Comparison of ENCODE assay signal across 24 cellular contexts in genomic region chr11:75173336-75173735, GRCh38.
"Had no signal": no experiment of that assay in that cellular context is flagged by ENCODE, and none has a peak within 500 bp of the region (broad histone marks: within the 10 kb centered on the region; RNA-seq: fewer than 3 reads in every experiment).

No MANE protein-coding gene starts in this region.

- H3K9me3 ChIP-seq: Peyer's patch, SJCRH30 had no signal

- H3K36me3 ChIP-seq: SJCRH30 had no signal

- H3K27ac Mint-ChIP-seq: IgD-negative memory B cell had no signal

- H3K27me3 Mint-ChIP-seq: IgD-negative memory B cell had no signal

- H3K4me3 Mint-ChIP-seq: IgD-negative memory B cell had no signal

- H3K27me3 ChIP-seq: Peyer's patch, SJCRH30 had no signal

- H3K36me3 Mint-ChIP-seq: IgD-negative memory B cell had no signal

- H3K9me3 Mint-ChIP-seq: IgD-negative memory B cell had no signal

- H3K4me3 ChIP-seq: K562, PC-9, Peyer's patch, SJCRH30 had no signal

- DNase-seq: Kasumi-1; MM.1S; NCI-H1092 treated with DMSO at 0.1 percent for 48 hours; NCI-H1436; NCI-H1694 treated with DMSO at 0.1 percent for 48 hours; NCI-H1930; NCI-H2081; NCI-H2107; NCI-H2227 treated with DMSO at 0.1 percent for 48 hours; NCI-H446; NCI-H510A; NCI-H524 treated with DMSO at 0.1 percent for 48 hours; NCI-H69; NCI-H774; NK-92 treated with Interleukin-12 subunit alpha and Interleukin-12 subunit beta, amount 100 ng/mL, for 24 hours; OCI-M1; PC-9; Peyer's patch; SHP77 treated with DMSO at 0.1 percent for 48 hours; SJCRH30 had no signal

- ATAC-seq: K562, Right ventricle myocardium inferior, SK-N-SH treated with all-trans-retinoic acid at 6 μM for 48 hours had no signal
